In the genomic region with DNA sequence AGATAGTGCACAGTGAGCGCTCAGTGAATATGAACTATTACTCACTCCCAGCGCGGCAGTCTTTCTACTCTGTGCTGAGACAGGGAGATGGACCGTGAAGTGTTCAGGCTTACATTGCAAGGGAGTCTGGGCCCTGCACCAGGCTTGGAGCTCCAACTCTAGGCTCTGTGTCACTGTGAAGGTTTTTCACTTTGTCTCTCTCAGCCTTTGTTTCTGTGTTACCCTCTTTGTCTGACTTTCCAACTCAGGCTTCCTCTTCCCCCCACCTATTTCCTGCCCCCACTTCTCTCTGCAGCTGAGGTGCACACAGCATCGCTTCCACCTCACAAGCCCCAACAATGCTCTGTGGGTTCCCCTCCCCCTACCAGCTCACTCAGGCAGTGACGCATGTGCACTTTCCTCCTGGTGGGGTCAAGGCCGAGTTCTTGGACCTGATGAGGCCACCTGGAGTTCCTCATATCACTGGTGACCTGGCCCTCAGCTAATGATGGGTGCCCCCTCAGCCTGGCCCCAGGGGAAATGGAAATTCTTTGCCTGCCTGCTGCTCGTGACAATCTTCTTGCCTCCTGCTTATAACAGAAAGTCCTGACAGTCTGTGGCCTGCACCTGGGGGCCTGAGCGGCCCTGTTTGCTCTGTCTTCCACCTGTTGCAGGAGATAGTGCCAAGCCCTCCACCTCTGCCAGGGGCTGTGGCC, we compare ENCODE assay signal across 9 cellular contexts. TPM values are rescaled to one million over a fixed set of nuclear protein-coding genes. Genes with fewer than 3 reads are reported as not detected.
DNase-seq lines count a peak whose midpoint lies in the region; ATAC-seq and TF ChIP-seq lines count a peak whose summit lies in the region.
"Had no signal": no experiment of that assay in that cellular context is flagged by ENCODE, and none has a peak within 500 bp of the region (broad histone marks: within the 10 kb centered on the region; RNA-seq: fewer than 3 reads in every experiment).

No MANE protein-coding gene starts in this region.

- peak; percentile 82 for DNase-seq in T-helper 22 cell (ENCODE audit: low read depth)
- DNase-seq in natural killer cell treated with Interleukin-12 subunit alpha and Interleukin-12 subunit beta and Interleukin-15 and Interleukin-18, amount 100 ng/mL, for 72 hours (ENCODE audit: low spot score), result peak; percentile 81
- DNase-seq in ureter (ENCODE audit: low spot score), result peak; percentile 66
- DNase-seq in DMS 273 (lab: John Stamatoyannopoulos, UW; ENCODE audit: unreplicated experiment), result no peak
- DNase-seq in trophoblast cell, result no peak

- no peak overlapping the region for H3K18ac ChIP-seq in trophoblast cell (ENCODE audit: low read length)

- H3K9ac ChIP-seq in trophoblast cell (ENCODE audit: low read length), result no peak overlapping the region

- WGBS in trophoblast cell (ENCODE audit: extremely low coverage, insufficient coverage, insufficient read length), result no CpG with 5 or more reads among the region's 9 CpGs

- peaks cover 2% of the 10 kb centered on the region in 2 experiments for H3K4me1 ChIP-seq in trophoblast cell (ENCODE audit: control insufficient read depth in 1 of 2, insufficient read depth in 2 of 2, low read length in 2 of 2)

- no peak overlapping the region for H3K23ac ChIP-seq in trophoblast cell (ENCODE audit: low read length)

- H3K4ac ChIP-seq in trophoblast cell (ENCODE audit: low read depth, low read length), result no peak overlapping the region

- H3K14ac ChIP-seq in trophoblast cell (ENCODE audit: low read length), result no peak overlapping the region

- peak; percentile 52 for ATAC-seq in GM18907 (IDR thresholded peaks at IDR 0.05; ENCODE audit: unreplicated experiment)
- peak; percentile 51 for ATAC-seq in HG03095 (IDR thresholded peaks at IDR 0.05; ENCODE audit: unreplicated experiment)
- ATAC-seq in natural killer cell treated with Interleukin-12 subunit alpha and Interleukin-12 subunit beta and Interleukin-15 and Interleukin-18, amount 100 ng/mL, for 72 hours, result peak; percentile 72 to 79

- H3K4me2 ChIP-seq in trophoblast cell (ENCODE audit: low read length), result no peak overlapping the region

- peaks cover 21% of the 10 kb centered on the region for H3K4me1 Mint-ChIP-seq in brain
- peaks cover 46 to 51% of the 10 kb centered on the region in 2 donors for H3K4me1 Mint-ChIP-seq in natural killer cell treated with Interleukin-12 subunit alpha and Interleukin-12 subunit beta and Interleukin-15 and Interleukin-18, amount 100 ng/mL, for 72 hours (ENCODE audit: low read depth in 2 of 2)

- no peaks in the 10 kb centered on the region for H3K36me3 ChIP-seq in trophoblast cell (ENCODE audit: control insufficient read depth in 1 of 2, insufficient read depth in 2 of 2, low read length in 2 of 2)

- H4K91ac ChIP-seq in trophoblast cell (ENCODE audit: low read depth, low read length), result no peak overlapping the region

- H3K79me2 ChIP-seq in trophoblast cell (ENCODE audit: control insufficient read depth, insufficient read depth, low read length, poor library complexity), result no peaks in the 10 kb centered on the region

- H2AFZ ChIP-seq in trophoblast cell (ENCODE audit: insufficient read depth, low read length, poor library complexity), result no peak overlapping the region

- no peak overlapping the region for H2BK120ac ChIP-seq in trophoblast cell (ENCODE audit: insufficient read depth, low read length, poor library complexity)

- H4K8ac ChIP-seq in trophoblast cell (ENCODE audit: low read depth, low read length), result no peak overlapping the region

- no peaks in the 10 kb centered on the region for H3K36me3 Mint-ChIP-seq in brain
- H3K36me3 Mint-ChIP-seq in natural killer cell treated with Interleukin-12 subunit alpha and Interleukin-12 subunit beta and Interleukin-15 and Interleukin-18, amount 100 ng/mL, for 72 hours, result peaks cover 4% of the 10 kb centered on the region

- H3K27ac Mint-ChIP-seq in brain, result peak overlapping the region in 3 of 5 experiments; percentile 56 to 84 (median 81)
- peak overlapping the region; percentile 91 to 98 for H3K27ac Mint-ChIP-seq in natural killer cell treated with Interleukin-12 subunit alpha and Interleukin-12 subunit beta and Interleukin-15 and Interleukin-18, amount 100 ng/mL, for 72 hours

- no peak overlapping the region for H4K12ac ChIP-seq in trophoblast cell (ENCODE audit: low read depth, low read length)

- H2BK5ac ChIP-seq in trophoblast cell (ENCODE audit: low read depth, low read length, poor library complexity), result no peak overlapping the region

- no peak overlapping the region for H2AK5ac ChIP-seq in trophoblast cell (ENCODE audit: low read length)

- H3K9me3 ChIP-seq in trophoblast cell (ENCODE audit: insufficient read depth, low read depth, low read length), result no peaks in the 10 kb centered on the region

- peaks cover 17% of the 10 kb centered on the region for H3K27me3 Mint-ChIP-seq in brain
- no peaks in the 10 kb centered on the region for H3K27me3 Mint-ChIP-seq in natural killer cell treated with Interleukin-12 subunit alpha and Interleukin-12 subunit beta and Interleukin-15 and Interleukin-18, amount 100 ng/mL, for 72 hours

- H3K79me1 ChIP-seq in trophoblast cell (ENCODE audit: low read length), result no peaks in the 10 kb centered on the region

- no peak for TF ChIP-seq CTCF in brain (conservative IDR thresholded peaks at IDR 0.05)

- H3K9me3 Mint-ChIP-seq in brain, result peaks cover 0 to 3% (median 0%) of the 10 kb centered on the region in 5 experiments
- H3K9me3 Mint-ChIP-seq in natural killer cell treated with Interleukin-12 subunit alpha and Interleukin-12 subunit beta and Interleukin-15 and Interleukin-18, amount 100 ng/mL, for 72 hours, result no peaks in the 10 kb centered on the region

- H3K27me3 ChIP-seq in trophoblast cell (ENCODE audit: insufficient read depth, low read length), result no peaks in the 10 kb centered on the region

- peak overlapping the region in 2 of 5 experiments; percentile 25 to 49 for H3K4me3 Mint-ChIP-seq in brain
- H3K4me3 Mint-ChIP-seq in natural killer cell treated with Interleukin-12 subunit alpha and Interleukin-12 subunit beta and Interleukin-15 and Interleukin-18, amount 100 ng/mL, for 72 hours, result peak overlapping the region; percentile 98

- H2BK12ac ChIP-seq in trophoblast cell (ENCODE audit: low read length), result no peak overlapping the region

- no peak overlapping the region for H3K4me3 ChIP-seq in trophoblast cell (ENCODE audit: low read depth, low read length)

- no peak overlapping the region for H3K27ac ChIP-seq in trophoblast cell (ENCODE audit: low read depth, low read length)

RNA-seq across cellular contexts. Expression of a gene that starts 1.1 kb away (rescaled TPM):
- polyA plus RNA-seq in brain (ENCODE audit: insufficient read depth, low read depth, low replicate concordance), result 2.0 TPM
- total RNA-seq in natural killer cell treated with Interleukin-12 subunit alpha and Interleukin-12 subunit beta and Interleukin-15 and Interleukin-18, amount 100 ng/mL, for 72 hours, result 100 to 1,000 TPM in 1 of 2 donors, 10 to 100 TPM in 1; 66.4 to 140 TPM
- total RNA-seq in ureter, result 3.8 TPM
- polyA plus RNA-seq in trophoblast cell (2013), result 0.17 and 0.25 TPM in 2 replicates

RNA-seq across cellular contexts. Expression of a gene that starts 3.0 kb away (rescaled TPM):
- polyA plus RNA-seq in brain (ENCODE audit: insufficient read depth, low read depth, low replicate concordance), result 4.8 TPM
- under 1 TPM in 1 of 2 donors, not detected in 1; 0.47 TPM for total RNA-seq in natural killer cell treated with Interleukin-12 subunit alpha and Interleukin-12 subunit beta and Interleukin-15 and Interleukin-18, amount 100 ng/mL, for 72 hours
- total RNA-seq in ureter, result 8.3 TPM
- polyA plus RNA-seq in trophoblast cell (2013), result 0.29 and 0.37 TPM in 2 replicates

RNA-seq across cellular contexts. Expression of a gene that starts 27.8 kb away (rescaled TPM):
- 343 TPM for polyA plus RNA-seq in brain (ENCODE audit: insufficient read depth, low read depth, low replicate concordance)
- 100 to 1,000 TPM; 220 to 244 TPM for total RNA-seq in natural killer cell treated with Interleukin-12 subunit alpha and Interleukin-12 subunit beta and Interleukin-15 and Interleukin-18, amount 100 ng/mL, for 72 hours
- 171 TPM for total RNA-seq in ureter
- polyA plus RNA-seq in trophoblast cell (2013), result 160 TPM in 2 replicates

RNA-seq across cellular contexts. Expression of a gene that starts 27.8 kb away (rescaled TPM):
- polyA plus RNA-seq in brain (ENCODE audit: insufficient read depth, low read depth, low replicate concordance), result 9.2 TPM
- 10 to 100 TPM; 15.6 to 15.8 TPM for total RNA-seq in natural killer cell treated with Interleukin-12 subunit alpha and Interleukin-12 subunit beta and Interleukin-15 and Interleukin-18, amount 100 ng/mL, for 72 hours
- total RNA-seq in ureter, result 45.9 TPM
- polyA plus RNA-seq in trophoblast cell (2013), result 10.1 and 10.9 TPM in 2 replicates

RNA-seq across cellular contexts. Expression of a gene that starts 41.1 kb away (rescaled TPM):
- polyA plus RNA-seq in brain (ENCODE audit: insufficient read depth, low read depth, low replicate concordance), result not detected
- under 1 TPM; 0.19 to 0.22 TPM for total RNA-seq in natural killer cell treated with Interleukin-12 subunit alpha and Interleukin-12 subunit beta and Interleukin-15 and Interleukin-18, amount 100 ng/mL, for 72 hours
- not detected for total RNA-seq in ureter
- not detected in 2 replicates for polyA plus RNA-seq in trophoblast cell (2013)
- total RNA-seq: T-helper 2 cell treated with Interferon-gamma antibody and Interleukin-4, amounts not matched to agents 100 ng/mL and 5 ng/mL, for 36 hours had no signal

Comparison
In these comparisons a context has a peak if more than half of its experiments do, and no peak if none do; other contexts are left out.
1. DNase-seq: peak in T-helper 22 cell (single experiment), natural killer cell treated with Interleukin-12 subunit alpha and Interleukin-12 subunit beta and Interleukin-15 and Interleukin-18, amount 100 ng/mL, for 72 hours (single experiment) and ureter (single experiment); none in DMS 273 (single experiment) and trophoblast cell (0 of 2).
2. RNA of a gene that starts 1.1 kb away (total RNA-seq): 66.4 to 140 TPM in natural killer cell treated with Interleukin-12 subunit alpha and Interleukin-12 subunit beta and Interleukin-15 and Interleukin-18, amount 100 ng/mL, for 72 hours; 3.8 TPM in ureter (single experiment); every median in the first group is over 10 times any median in the second.
3. Peak in every context shown above with its lines, with median percentiles within 50 percentile points of each other: ATAC-seq.